In genomic region chr10:131936756-131937155, GRCh38 we compare ENCODE assay signal across 21 cellular contexts. TPM values are rescaled to one million over a fixed set of nuclear protein-coding genes. Genes with fewer than 3 reads are reported as not detected.
A peak's percentile ranks its signal among the peaks of the same experiment; 100 is the strongest.
DNase-seq lines count a peak whose midpoint lies in the region; ATAC-seq and TF ChIP-seq lines count a peak whose summit lies in the region.
"Had no signal": no experiment of that assay in that cellular context is flagged by ENCODE, and none has a peak within 500 bp of the region (broad histone marks: within the 10 kb centered on the region; RNA-seq: fewer than 3 reads in every experiment).

No MANE protein-coding gene starts in this region.

- peaks cover 32% of the 10 kb centered on the region for H3K36me3 Mint-ChIP-seq in central memory CD8-positive, alpha-beta T cell (ENCODE audit: insufficient read depth)

- TF ChIP-seq POLR2A in spleen (IDR thresholded peaks at IDR 0.05) = no peak

- intact Hi-C loops in spleen (cut with DNase I; ENCODE audit: low total_unique reads) = no loop called here

- no peak overlapping the region for H2BK5ac ChIP-seq in neuronal stem cell (ENCODE audit: low read length)

- H3K27ac Mint-ChIP-seq in central memory CD8-positive, alpha-beta T cell (ENCODE audit: low read depth) = peak overlapping the region; percentile 41

- no peaks in the 10 kb centered on the region for H3K9me3 Mint-ChIP-seq in central memory CD8-positive, alpha-beta T cell
- H3K9me3 Mint-ChIP-seq: CD4-positive, alpha-beta memory T cell had no signal

- ATAC-seq in central memory CD8-positive, alpha-beta T cell (replicated peaks; ENCODE audit: extremely low read depth, poor library complexity, severe bottlenecking) = no peak
- no peak for ATAC-seq in HG03439 (IDR thresholded peaks at IDR 0.05; ENCODE audit: unreplicated experiment)

- H4K91ac ChIP-seq in neuronal stem cell (ENCODE audit: low read depth, low read length, poor library complexity) = no peak overlapping the region

- no peaks in the 10 kb centered on the region for H3K27me3 ChIP-seq in neuronal stem cell (ENCODE audit: control insufficient read depth in 3 of 3, insufficient read depth in 3 of 3, low read depth in 1 of 3, low read length in 3 of 3)
- H3K27me3 ChIP-seq in spleen (replicated peaks in 1 of 7) = no peaks in the 10 kb centered on the region
- H3K27me3 ChIP-seq: SJCRH30 had no signal

- no peaks in the 10 kb centered on the region for H3K4me1 ChIP-seq in neuronal stem cell (ENCODE audit: control insufficient read depth in 2 of 2, insufficient read depth in 1 of 2, low read depth in 1 of 2, low read length in 2 of 2)
- H3K4me1 ChIP-seq in spleen = peaks cover 0 to 38% (median 14%) of the 10 kb centered on the region in 6 donors
- H3K4me1 ChIP-seq: SJCRH30 had no signal

- H3K36me3 ChIP-seq in neuronal stem cell (replicated peaks in 1 of 2; ENCODE audit: control insufficient read depth in 2 of 2, insufficient read depth in 2 of 2, low read length in 2 of 2) (peaks cover 12 to 73% of the 10 kb centered on the region in 2 donors), spleen (peaks cover 0 to 81% (median 47%) of the 10 kb centered on the region in 6 donors)
- H3K36me3 ChIP-seq: SJCRH30 had no signal

- no peak overlapping the region for H3K14ac ChIP-seq in neuronal stem cell (ENCODE audit: low read length)

- H3K4me3 Mint-ChIP-seq in central memory CD8-positive, alpha-beta T cell = no peak overlapping the region
- H3K4me3 Mint-ChIP-seq: CD4-positive, alpha-beta memory T cell had no signal

- H2BK15ac ChIP-seq in neuronal stem cell (ENCODE audit: low read length) = no peak overlapping the region

- TF ChIP-seq CTCF in spleen (IDR thresholded peaks at IDR 0.05 in 8 of 11, conservative IDR thresholded peaks at IDR 0.05 in 3 of 11) = no peak

- no peak overlapping the region for H3K18ac ChIP-seq in neuronal stem cell (ENCODE audit: low read length)

- no peak overlapping the region for H3K4me2 ChIP-seq in neuronal stem cell (ENCODE audit: insufficient read depth, low read length, poor library complexity, severe bottlenecking)

- peaks cover 9% of the 10 kb centered on the region for H3K79me1 ChIP-seq in neuronal stem cell (ENCODE audit: low read depth, low read length)

- H3K27ac ChIP-seq in neuronal stem cell (replicated peaks; ENCODE audit: low read length) (no peak overlapping the region), spleen (no peak overlapping the region)
- H3K27ac ChIP-seq: SJCRH30 had no signal

- H4K8ac ChIP-seq in neuronal stem cell (ENCODE audit: low read depth, low read length) = peak overlapping the region; percentile 75

- no peak overlapping the region for H3K9ac ChIP-seq in neuronal stem cell (ENCODE audit: low read depth, low read length, poor library complexity)

- no peak overlapping the region for H3K23ac ChIP-seq in neuronal stem cell (ENCODE audit: low read depth, low read length, poor library complexity)

- DNase-seq in activated effector memory CD4-positive, alpha-beta T cell treated with anti-CD3 and anti-CD28 coated beads, Interleukin-2, amount 50 U/mL, for 16 hours = peak; percentile 51
- DNase-seq in activated effector memory CD4-positive, alpha-beta T cell treated with Interleukin-2 at 50 U/mL for 16 hours = no peak
- DNase-seq in central memory CD8-positive, alpha-beta T cell (ENCODE audit: low spot score in 2 of 2) = no peak
- no peak for DNase-seq in neuronal stem cell (ENCODE audit: low spot score)
- peak; percentile 45 for DNase-seq in spleen
- DNase-seq in epidermal melanocyte (ENCODE audit: insufficient read length, low spot score) = no peak
- DNase-seq in GM19240 (ENCODE audit: insufficient read length, low spot score) = no peak
- DNase-seq: C1 segment of cervical spinal cord; CD4-positive, alpha-beta memory T cell; COR-L47; GOT3; HCEC 1CT; KBM-7; NCI-H1105 treated with DMSO at 0.1 percent for 48 hours; NCI-H146; NCI-H1930; NCI-H446; NCI-H524 treated with DMSO at 0.1 percent for 48 hours; NCI-H774; SJCRH30 had no signal

- H2BK120ac ChIP-seq in neuronal stem cell (ENCODE audit: low read depth, low read length) = no peak overlapping the region

- H3K4ac ChIP-seq in neuronal stem cell (ENCODE audit: low read length) = no peak overlapping the region

- H3K4me3 ChIP-seq in neuronal stem cell (ENCODE audit: low read length in 2 of 2) (no peak overlapping the region), spleen (no peak overlapping the region)
- H3K4me3 ChIP-seq: SJCRH30 had no signal

- H2AK5ac ChIP-seq in neuronal stem cell (ENCODE audit: low read depth, low read length) = no peak overlapping the region

- no peak overlapping the region for H2AFZ ChIP-seq in neuronal stem cell (ENCODE audit: low read length)

- H3K9me3 ChIP-seq in neuronal stem cell (replicated peaks in 1 of 2; ENCODE audit: control insufficient read depth in 2 of 2, insufficient read depth in 1 of 2, low read depth in 1 of 2, low read length in 2 of 2) = peaks cover 2 to 12% of the 10 kb centered on the region in 2 donors
- H3K9me3 ChIP-seq in spleen = no peaks in the 10 kb centered on the region
- H3K9me3 ChIP-seq: SJCRH30 had no signal

- WGBS in neuronal stem cell (ENCODE audit: extremely low coverage in 2 of 2, insufficient read length in 2 of 2, insufficient replicate concordance in 1 of 2), 2 donors = no CpG with 5 or more reads among the region's 18 CpGs
- WGBS in spleen, 5 donors = 94 to 96% (median 95%) methylated on average over 18 of the region's 18 CpGs

- no peaks in the 10 kb centered on the region for H3K27me3 Mint-ChIP-seq in central memory CD8-positive, alpha-beta T cell
- H3K27me3 Mint-ChIP-seq: CD4-positive, alpha-beta memory T cell had no signal

- H2BK12ac ChIP-seq in neuronal stem cell (ENCODE audit: low read length) = no peak overlapping the region

- H3K4me1 Mint-ChIP-seq in central memory CD8-positive, alpha-beta T cell = peaks cover 13% of the 10 kb centered on the region

RNA-seq across cellular contexts. Expression of gene PPP2R2D, which starts 35.9 kb away (rescaled TPM):
- 26.3 TPM for polyA plus RNA-seq in neuronal stem cell (2013, experiment 1 of 2)
- 26.5 TPM for polyA plus RNA-seq in neuronal stem cell (2013, experiment 2 of 2)
- 10 to 100 TPM; 28.0 to 41.2 (median 35.3) TPM for total RNA-seq in spleen
- 10 to 100 TPM; 15.6 to 21.0 (median 17.3) TPM for polyA plus RNA-seq in spleen

RNA-seq across cellular contexts. Expression of gene BNIP3, which starts 45.0 kb away (rescaled TPM):
- 22.1 TPM for polyA plus RNA-seq in neuronal stem cell (2013, experiment 1 of 2)
- polyA plus RNA-seq in neuronal stem cell (2013, experiment 2 of 2) = 22.3 TPM
- 10 to 100 TPM; 13.9 to 42.6 (median 36.9) TPM for total RNA-seq in spleen
- 1 to 10 TPM; 4.2 to 8.4 (median 6.4) TPM for polyA plus RNA-seq in spleen

Comparison
In these comparisons a context has a peak if more than half of its experiments do, and no peak if none do; other contexts are left out.
1. DNase-seq: peak in activated effector memory CD4-positive, alpha-beta T cell treated with anti-CD3 and anti-CD28 coated beads, Interleukin-2, amount 50 U/mL, for 16 hours (single experiment) and spleen (single experiment); none in activated effector memory CD4-positive, alpha-beta T cell treated with Interleukin-2 at 50 U/mL for 16 hours (single experiment), central memory CD8-positive, alpha-beta T cell (0 of 2), neuronal stem cell (single experiment), epidermal melanocyte (single experiment) and GM19240 (single experiment).